In genomic region chr9:105063665-105064247, GRCh38 we compare ENCODE assay signal across 9 cellular contexts.
DNase-seq lines count a peak whose midpoint lies in the region; ATAC-seq and TF ChIP-seq lines count a peak whose summit lies in the region.
"Had no signal": no experiment of that assay in that cellular context is flagged by ENCODE, and none has a peak within 500 bp of the region (broad histone marks: within the 10 kb centered on the region; RNA-seq: fewer than 3 reads in every experiment).

No MANE protein-coding gene starts in this region.

- H3K36me3 Mint-ChIP-seq in HFFc6 (ENCODE audit: low read depth): peaks cover 20% of the 10 kb centered on the region

- H3K9me3 Mint-ChIP-seq in HFFc6: peaks cover 13% of the 10 kb centered on the region
- H3K9me3 Mint-ChIP-seq: stimulated activated naive CD8-positive, alpha-beta T cell treated with anti-CD3 and anti-CD28 coated beads, Interleukin-15, Interleukin-2, amounts not matched to agents 100 ng/mL and 50 ng/mL, for 24 hours had no signal

- H3K4me1 Mint-ChIP-seq in HFFc6 (ENCODE audit: low read depth): peaks cover 54% of the 10 kb centered on the region

- peak overlapping the region; percentile 74 to 88 for H3K27ac ChIP-seq in right atrium auricular region

- peak overlapping the region; percentile 70 for H3K4me3 Mint-ChIP-seq in HFFc6
- H3K4me3 Mint-ChIP-seq: stimulated activated naive CD8-positive, alpha-beta T cell treated with anti-CD3 and anti-CD28 coated beads, Interleukin-15, Interleukin-2, amounts not matched to agents 100 ng/mL and 50 ng/mL, for 24 hours had no signal

- TF ChIP-seq CTCF in BJ (IDR thresholded peaks at IDR 0.05; ENCODE audit: insufficient read depth, low read depth, low read length): no peak
- no peak for TF ChIP-seq CTCF in HFFc6 (IDR thresholded peaks at IDR 0.05)
- TF ChIP-seq CTCF in right atrium auricular region (IDR thresholded peaks at IDR 0.05): no peak

- H3K36me3 ChIP-seq in BJ (ENCODE audit: control insufficient read depth, insufficient read depth, low read length): no peaks in the 10 kb centered on the region
- no peaks in the 10 kb centered on the region for H3K36me3 ChIP-seq in right atrium auricular region

- peak overlapping the region; percentile 92 for H3K27ac Mint-ChIP-seq in HFFc6
- H3K27ac Mint-ChIP-seq: stimulated activated naive CD8-positive, alpha-beta T cell treated with anti-CD3 and anti-CD28 coated beads, Interleukin-15, Interleukin-2, amounts not matched to agents 100 ng/mL and 50 ng/mL, for 24 hours had no signal

- peaks cover 0 to 27% of the 10 kb centered on the region in 2 donors for H3K4me1 ChIP-seq in right atrium auricular region

- CTCF ChIA-PET in BJ (lab: Yijun Ruan, JAX): interaction anchor here (0.8 to 1.5 kb wide), 2 partner anchors 137 to 140 kb away, joined by 3 to 5 read pairs; no protein-coding TSS in a partner anchor

- H3K27me3 ChIP-seq in BJ (ENCODE audit: control insufficient read depth, insufficient read depth, low read length) (no peaks in the 10 kb centered on the region), right atrium auricular region (no peaks in the 10 kb centered on the region)

- ATAC-seq in GM21390 (IDR thresholded peaks at IDR 0.05; ENCODE audit: unreplicated experiment) (no peak), HG03135 (IDR thresholded peaks at IDR 0.05; ENCODE audit: unreplicated experiment) (no peak)

- H3K4me3 ChIP-seq in BJ (ENCODE audit: low read depth, low read length) (no peak overlapping the region), right atrium auricular region (no peak overlapping the region)

- peaks cover 0 to 5% of the 10 kb centered on the region in 2 donors for H3K9me3 ChIP-seq in right atrium auricular region

- peak; percentile 84 for DNase-seq in BJ (ENCODE audit: low read depth)
- peak; percentile 75 for DNase-seq in HFFc6
- peak; percentile 24 to 41 for DNase-seq in activated T-cell treated with anti-CD3 and anti-CD28 coated beads, Interleukin-2, amount 50 U/mL, for 48 hours
- no peak for DNase-seq in right atrium auricular region (ENCODE audit: low spot score)
- peak; percentile 33 for DNase-seq in stimulated activated CD8-positive, alpha-beta memory T cell treated with anti-CD3 and anti-CD28 coated beads, Interleukin-4, amount 100 ng/mL, for 48 hours
- no peak for DNase-seq in NCI-H1436 treated with DMSO at 0.1 percent for 48 hours (lab: John Stamatoyannopoulos, UW)

- peaks cover 3% of the 10 kb centered on the region for H3K27me3 Mint-ChIP-seq in HFFc6 (ENCODE audit: insufficient read depth)

- POLR2A ChIA-PET in BJ (lab: Charles Lee): interaction anchor here (0.6 kb wide), 1 partner anchor 37 kb away, joined by 3 read pairs; no protein-coding TSS in a partner anchor

Comparison
In these comparisons a context has a peak if more than half of its experiments do, and no peak if none do; other contexts are left out.
1. DNase-seq: peak in BJ (single experiment), HFFc6 (single experiment), activated T-cell treated with anti-CD3 and anti-CD28 coated beads, Interleukin-2, amount 50 U/mL, for 48 hours (2 of 2) and stimulated activated CD8-positive, alpha-beta memory T cell treated with anti-CD3 and anti-CD28 coated beads, Interleukin-4, amount 100 ng/mL, for 48 hours (single experiment); none in right atrium auricular region (single experiment) and NCI-H1436 treated with DMSO at 0.1 percent for 48 hours (single experiment).